ENCODE assay signal across 5 cellular contexts in the genomic region with DNA sequence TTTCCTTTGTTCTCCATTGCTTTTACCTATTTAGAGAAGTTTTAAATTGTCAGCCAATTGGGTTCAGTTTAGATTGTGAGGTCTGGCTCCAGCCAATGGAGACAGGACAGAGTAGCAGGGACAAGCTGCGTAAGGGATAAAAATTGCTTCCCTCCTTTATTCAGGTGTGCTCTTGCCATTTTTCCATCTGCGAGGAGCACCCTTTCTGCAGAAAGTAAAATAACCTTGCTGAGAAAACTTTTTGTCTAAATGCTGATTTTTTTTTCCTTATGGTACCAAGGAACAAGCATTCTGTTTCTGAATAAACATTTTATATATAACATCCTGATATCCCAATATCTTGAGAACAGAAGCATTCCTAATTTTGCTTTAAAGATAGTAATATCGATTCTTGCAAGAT.
TF ChIP-seq lines count a peak whose summit lies in the region.

No MANE protein-coding gene starts in this region.

TF ChIP-seq in HCT116, 20 proteins besides CTCF, POLR2A, EP300 and RAD21:
- peak; percentile 79 for TF ChIP-seq CBX3 (IDR thresholded peaks at IDR 0.05; ENCODE audit: low read depth)

TF ChIP-seq in HEK293, 187 proteins besides CTCF, POLR2A, EP300 and RAD21:
- TF ChIP-seq SETDB1 (IDR thresholded peaks at IDR 0.05; ENCODE audit: insufficient read length, low read length) (peak; percentile 96), TRIM28 (IDR thresholded peaks at IDR 0.05; ENCODE audit: borderline replicate concordance, low read length) (peak; percentile 23; the same call in 1 of the 2 replicates)
TF ChIP-seq in HEK293: peak in this region for 2; not testable (repeated sequence) for 185.

TF ChIP-seq in GM12878, 131 proteins besides CTCF, POLR2A, EP300 and RAD21:
- TF ChIP-seq KLF5 (IDR thresholded peaks at IDR 0.05; ENCODE audit: partially characterized antibody) (peak; percentile 82), CBX5 (IDR thresholded peaks at IDR 0.05; ENCODE audit: low read depth) (peak; percentile 80; the same call in 1 of the 2 replicates)

TF ChIP-seq in K562, 482 proteins besides CTCF, POLR2A, EP300 and RAD21:
- TF ChIP-seq CBX5 (IDR thresholded peaks at IDR 0.05; ENCODE audit: borderline replicate concordance, low read depth) (peak; percentile 68; the same call in 1 of the 2 replicates), ZNF561 (CRISPR knock-in tag; conservative IDR thresholded peaks at IDR 0.05) (peak; percentile 87), CBX3 (IDR thresholded peaks at IDR 0.05; ENCODE audit: borderline replicate concordance in 1 of 2, low read length in 2 of 2) (peak in 1 of 2 experiments; percentile 95; a peak in 2 of 3 replicates), TRIM24 (IDR thresholded peaks at IDR 0.05) (peak in 1 of 2 experiments; percentile 35; a peak in 1 of 4 replicates), ZNF280A (IDR thresholded peaks at IDR 0.05; ENCODE audit: low read depth, partially characterized antibody) (peak; percentile 95), TRIM28 (IDR thresholded peaks at IDR 0.05) (peak; percentile 91)

TF ChIP-seq in HepG2, 621 proteins besides CTCF, POLR2A, EP300 and RAD21:
- 0 out of 2 replicates have a peak, but pooled peaks have one; percentile 45 for TF ChIP-seq ZNF562 (CRISPR knock-in tag; IDR thresholded peaks at IDR 0.05; ENCODE audit: borderline replicate concordance)
